13 cellular contexts compared by ENCODE assay signal in the genomic region with DNA sequence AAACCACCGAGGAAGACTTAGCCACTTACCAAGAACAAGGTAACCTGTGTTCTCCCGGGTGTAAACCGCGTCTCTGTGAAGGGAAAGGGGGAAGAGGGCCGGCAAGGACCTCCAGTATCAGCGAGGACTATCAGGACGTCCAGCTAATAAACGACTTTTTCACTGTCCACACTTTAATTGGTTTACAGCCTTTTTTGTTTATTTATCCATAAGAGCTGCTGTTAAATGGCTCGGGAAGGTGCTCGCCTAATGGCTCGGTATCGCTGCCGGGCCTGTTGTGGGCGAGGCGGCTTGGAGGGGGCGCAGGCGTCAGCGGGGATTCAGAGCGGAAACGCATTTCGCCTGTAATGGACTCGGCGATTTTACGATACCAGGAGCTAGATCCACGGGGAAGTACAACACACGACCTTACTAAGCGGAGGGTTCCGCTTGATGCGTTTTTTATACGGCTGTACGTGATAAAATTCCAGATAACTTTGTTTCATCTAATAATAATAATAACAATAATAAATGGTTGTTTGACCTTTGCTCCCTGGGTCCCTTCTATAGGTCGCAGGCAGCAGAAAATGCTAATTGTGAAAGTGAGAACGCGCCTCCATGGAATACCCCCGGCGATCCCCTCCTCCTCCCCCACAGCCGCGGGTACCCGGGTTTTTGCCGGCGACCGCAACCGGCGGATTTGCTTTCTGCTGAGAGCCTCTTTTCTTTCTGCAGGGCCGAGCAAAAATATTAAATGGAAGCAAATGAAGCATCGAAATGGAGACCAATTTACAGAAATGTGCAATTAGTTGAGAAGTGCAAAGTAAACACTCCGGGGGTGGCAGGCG. TPM values are rescaled to one million over a fixed set of nuclear protein-coding genes. Genes with fewer than 3 reads are reported as not detected.
DNase-seq lines count a peak whose midpoint lies in the region; ATAC-seq, FAIRE-seq and TF ChIP-seq lines count a peak whose summit lies in the region.
"Had no signal": no experiment of that assay in that cellular context is flagged by ENCODE, and none has a peak within 500 bp of the region (broad histone marks: within the 10 kb centered on the region; RNA-seq: fewer than 3 reads in every experiment).

No MANE protein-coding gene starts in this region.

- H3K36me3 Mint-ChIP-seq in nephron (ENCODE audit: low read depth): no peaks in the 10 kb centered on the region

- TF ChIP-seq POLR2A in GM12878 (IDR thresholded peaks at IDR 0.05; ENCODE audit: low read depth, low read length): no peak
- TF ChIP-seq POLR2A in GM12891 (IDR thresholded peaks at IDR 0.05; ENCODE audit: low read depth, low read length): no peak

- no peak overlapping the region for H3K4me3 ChIP-seq in GM12878

- H4K20me1 ChIP-seq in GM12878 (ENCODE audit: control insufficient read depth, insufficient read depth): no peaks in the 10 kb centered on the region

- H3K27me3 Mint-ChIP-seq in nephron (ENCODE audit: low read depth): peaks cover 98% of the 10 kb centered on the region

- POLR2A ChIA-PET in HEK293T (lab: Yijun Ruan, JAX) (no interaction called here), GM12878 (lab: Charles Lee) (no interaction called here)

- SMC1A ChIA-PET in GM12878 (lab: Charles Lee; ENCODE audit: uncharacterized antibody, unreplicated experiment): no interaction called here

- BruUV-seq in GM12878 (replicated peaks; lab: Mats Ljungman, UMichigan): no TSS peak

- no peak for TF ChIP-seq EP300 in GM12878 (IDR thresholded peaks at IDR 0.05; ENCODE audit: borderline replicate concordance in 1 of 2, control insufficient read depth in 1 of 2, low read depth in 2 of 2, low read length in 2 of 2)

- intact Hi-C loops in GM12878 (cut with micrococcal nuclease; ENCODE audit: unreplicated experiment): no loop called here

- RAD21 ChIA-PET in GM12878 (lab: Charles Lee; ENCODE audit: unreplicated experiment): interaction anchor here (3.0 kb wide), 1 partner anchor 36 kb away, joined by 21 read pairs; no protein-coding TSS in a partner anchor

- H3K36me3 ChIP-seq in ES-I3 (ENCODE audit: insufficient read depth, low read length) (no peaks in the 10 kb centered on the region), GM12878 (ENCODE audit: control insufficient read depth in 2 of 2, insufficient read depth in 2 of 2, low read length in 1 of 2) (no peaks in the 10 kb centered on the region)
- H3K36me3 ChIP-seq: breast epithelium, transverse colon had no signal

- no peak overlapping the region for H3K27ac ChIP-seq in GM12878 (ENCODE audit: control insufficient read depth, insufficient read depth)
- H3K27ac ChIP-seq: breast epithelium, transverse colon had no signal

- H3K27me3 ChIP-seq in GM12878 (replicated peaks in 1 of 2; ENCODE audit: control insufficient read depth in 2 of 2, insufficient read depth in 2 of 2, low read length in 1 of 2): peaks cover 13 to 30% of the 10 kb centered on the region in 2 experiments

- no peak overlapping the region for H2AFZ ChIP-seq in GM12878 (ENCODE audit: control insufficient read depth, low read depth, low read length)

- H3K4me2 ChIP-seq in GM12878 (ENCODE audit: control insufficient read depth, insufficient read depth): peak overlapping the region; percentile 27; the same call in 1 of the 2 replicates

- FAIRE-seq in GM12878 (lab: Jason Lieb, UNC) (no peak), GM12891 (lab: Jason Lieb, UNC) (no peak)
- FAIRE-seq: keratinocyte had no signal

- no peak for TF ChIP-seq CTCF in GM12878 (IDR thresholded peaks at IDR 0.05 in 2 of 3, conservative IDR thresholded peaks at IDR 0.05 in 1 of 3; ENCODE audit: control insufficient read depth in 2 of 3, extremely low read depth in 1 of 3, insufficient read depth in 1 of 3, low read depth in 3 of 3, low read length in 3 of 3)
- no peak for TF ChIP-seq CTCF in nephron (IDR thresholded peaks at IDR 0.05; ENCODE audit: unreplicated experiment in 3 of 3)

- H3K9me3 ChIP-seq in ES-I3 (ENCODE audit: control insufficient read depth, insufficient read depth, low read length) (no peaks in the 10 kb centered on the region), GM12878 (replicated peaks; ENCODE audit: control insufficient read depth, insufficient read depth, low read length) (peaks cover 2% of the 10 kb centered on the region; the same call in 1 of the 3 replicates)
- H3K9me3 ChIP-seq: breast epithelium, transverse colon had no signal

- peak overlapping the region; percentile 33; the same call in 1 of the 2 replicates for H3K9ac ChIP-seq in ES-I3 (ENCODE audit: low read depth, low read length)
- no peak overlapping the region for H3K9ac ChIP-seq in GM12878 (ENCODE audit: control insufficient read depth, insufficient read depth, low read length)

- peaks cover 17% of the 10 kb centered on the region for H3K4me1 Mint-ChIP-seq in nephron

- DNase-seq in HEK293T (ENCODE audit: extremely low spot score): peak; percentile 62
- no peak for DNase-seq in GM12878 (ENCODE audit: low read depth, low spot score)
- DNase-seq in AML-193 (lab: John Stamatoyannopoulos, UW): no peak
- no peak for DNase-seq in GM12891 (ENCODE audit: insufficient read length, low spot score)
- DNase-seq: transverse colon had no signal

- CTCF ChIA-PET in HEK293T (lab: Yijun Ruan, JAX) (no interaction called here), GM12878 (lab: Yijun Ruan, JAX) (no interaction called here)

- ATAC-seq in GM12878: peak; percentile 56
- no peak for ATAC-seq in GM21576 (IDR thresholded peaks at IDR 0.05; ENCODE audit: unreplicated experiment)
- no peak for ATAC-seq in HG02938 (IDR thresholded peaks at IDR 0.05; ENCODE audit: unreplicated experiment)
- ATAC-seq: esophagus mucosa had no signal

- in situ Hi-C loops in GM12878 (cut with MboI): no loop called here

- WGBS in GM12878 (ENCODE audit: insufficient coverage, insufficient replicate concordance, low lambda C conversion rate, missing lambda C conversion rate): 16% methylated on average over 48 of the region's 48 CpGs

- no peaks in the 10 kb centered on the region for H3K9me3 Mint-ChIP-seq in nephron

- no peaks in the 10 kb centered on the region for H3K79me2 ChIP-seq in GM12878 (ENCODE audit: control insufficient read depth, insufficient read depth, low read length)

- H3K4me1 ChIP-seq in ES-I3 (ENCODE audit: insufficient read depth, low read length) (peaks cover 9% of the 10 kb centered on the region), GM12878 (ENCODE audit: control insufficient read depth, insufficient read depth, low read length) (no peaks in the 10 kb centered on the region)
- H3K4me1 ChIP-seq: breast epithelium had no signal

- no peak for TF ChIP-seq RAD21 in GM12878 (IDR thresholded peaks at IDR 0.05; ENCODE audit: insufficient read depth, low read depth, low read length)

- no peak overlapping the region for H3K27ac Mint-ChIP-seq in nephron

- H3K4me3 Mint-ChIP-seq in nephron: peak overlapping the region; percentile 31 to 59 (median 35)

TF ChIP-seq in HEK293T, 16 proteins besides CTCF, POLR2A, EP300 and RAD21 (continues in another document):
- no peak for TF ChIP-seq FOXK2 (IDR thresholded peaks at IDR 0.05)
- no peak; the same call in 1 of the 2 replicates for TF ChIP-seq L3MBTL2 (conservative IDR thresholded peaks at IDR 0.05)
- TF ChIP-seq CTBP1 (IDR thresholded peaks at IDR 0.05; ENCODE audit: borderline replicate concordance): no peak

TF ChIP-seq in GM12891, 5 proteins besides CTCF, POLR2A, EP300 and RAD21:
- TF ChIP-seq PAX5 (IDR thresholded peaks at IDR 0.05; ENCODE audit: insufficient read depth, low read length, severe bottlenecking): no peak

RNA-seq across cellular contexts. Expression of a gene that starts 2.5 kb away (rescaled TPM):
- not detected in 2 replicates for total RNA-seq in GM12878 (2013; cell fraction: nucleolus; rRNA removed)
- total RNA-seq in GM12878 (2014; rRNA removed) (not detected in 2 replicates), GM12878 (2014; rRNA removed; fragmentation: Illumina TruSeq; extraction: Trizol) (not detected in 2 replicates), GM12878 (2021) (not detected in 2 replicates)
- polyA plus RNA-seq in GM12878 (2011; ENCODE audit: low read depth): not detected
- polyA plus RNA-seq in GM12878 (2011; rRNA removed) (0.03 and 0.09 TPM in 2 replicates), GM12878 (2014; fragmentation: Illumina TruSeq; extraction: Trizol) (not detected in 2 replicates), GM12878 (2014; fragmentation: Nextera tagmentation; extraction: Ambion mirVana) (under 1 TPM in 1 of 2 experiments, not detected in 1; 0.02 TPM), GM12878 (2014; rRNA removed) (not detected in 2 replicates), GM12878 (2016; fragmentation: Nextera tagmentation; extraction: Ambion mirVana) (not detected)
- 0.03 TPM in 1 of 2 replicates, not detected in the other for polyA plus RNA-seq in GM12878 (2011; cell fraction: cytosol; rRNA removed)
- polyA plus RNA-seq in GM12878 (2011; cell fraction: nucleus; rRNA removed): 0.07 TPM in 1 of 2 replicates, not detected in the other
- 0.06 and 0.08 TPM in 2 replicates for polyA plus RNA-seq in GM12878 (2012)
- polyA minus RNA-seq in GM12878 (2011; rRNA and poly(A)+ RNA removed): not detected in 2 replicates
- polyA minus RNA-seq in GM12878 (2011; cell fraction: cytosol; rRNA and poly(A)+ RNA removed): not detected in 2 replicates
- not detected in 2 replicates for polyA minus RNA-seq in GM12878 (2011; cell fraction: nucleus; rRNA and poly(A)+ RNA removed)
- polyA plus RNA-seq in GM12891 (2012; ENCODE audit: low read depth, missing spikeins): not detected
- total RNA-seq: breast epithelium, esophagus mucosa, H4 had no signal
- polyA plus RNA-seq: keratinocyte had no signal

RNA-seq across cellular contexts. Expression of a gene that starts 51.8 kb away (rescaled TPM):
- not detected in 2 replicates for total RNA-seq in GM12878 (2013; cell fraction: nucleolus; rRNA removed)
- total RNA-seq in GM12878 (2014; rRNA removed): not detected in 2 replicates
- not detected in 2 replicates for total RNA-seq in GM12878 (2014; rRNA removed; fragmentation: Illumina TruSeq; extraction: Trizol)
- 0.15 TPM in 1 of 2 replicates, not detected in the other for total RNA-seq in GM12878 (2021)
- polyA plus RNA-seq in GM12878 (2011; ENCODE audit: low read depth): not detected
- not detected in 2 replicates for polyA plus RNA-seq in GM12878 (2011; rRNA removed)
- not detected in 2 replicates for polyA plus RNA-seq in GM12878 (2011; cell fraction: cytosol; rRNA removed)
- polyA plus RNA-seq in GM12878 (2011; cell fraction: nucleus; rRNA removed): not detected in 2 replicates
- not detected in 2 replicates for polyA plus RNA-seq in GM12878 (2012)
- not detected in 2 replicates for polyA plus RNA-seq in GM12878 (2014; fragmentation: Illumina TruSeq; extraction: Trizol)
- polyA plus RNA-seq in GM12878 (2014; fragmentation: Nextera tagmentation; extraction: Ambion mirVana): not detected
- polyA plus RNA-seq in GM12878 (2014; rRNA removed): not detected in 2 replicates
- not detected for polyA plus RNA-seq in GM12878 (2016; fragmentation: Nextera tagmentation; extraction: Ambion mirVana)
- polyA minus RNA-seq in GM12878 (2011; rRNA and poly(A)+ RNA removed): not detected in 2 replicates
- polyA minus RNA-seq in GM12878 (2011; cell fraction: cytosol; rRNA and poly(A)+ RNA removed): not detected in 2 replicates
- polyA minus RNA-seq in GM12878 (2011; cell fraction: nucleus; rRNA and poly(A)+ RNA removed): 0.10 TPM in 1 of 2 replicates, not detected in the other
- polyA plus RNA-seq in GM12891 (2012; ENCODE audit: low read depth, missing spikeins): not detected
- total RNA-seq: esophagus mucosa, H4 had no signal
- polyA plus RNA-seq: keratinocyte had no signal
